16 cellular contexts compared by ENCODE assay signal in genomic region chr4:91025240-91026173, GRCh38.
"Had no signal": no experiment of that assay in that cellular context is flagged by ENCODE, and none has a peak within 500 bp of the region (broad histone marks: within the 10 kb centered on the region; RNA-seq: fewer than 3 reads in every experiment).

No MANE protein-coding gene starts in this region.

- H3K27ac Mint-ChIP-seq: mesothelial cell of epicardium, natural killer cell had no signal

- H3K36me3 Mint-ChIP-seq: mesothelial cell of epicardium, natural killer cell had no signal

- H3K27ac ChIP-seq: heart right ventricle, right atrium auricular region, sigmoid colon, skin epidermis, stomach, thoracic aorta had no signal

- H3K27me3 ChIP-seq: heart right ventricle, right atrium auricular region, sigmoid colon, stomach had no signal

- H3K36me3 ChIP-seq: heart right ventricle, right atrium auricular region, sigmoid colon, stomach, thoracic aorta had no signal

- DNase-seq: effector memory CD4-positive, alpha-beta T cell; heart right ventricle; hypothalamus; islet precursor cell; mammary epithelial cell; natural killer cell; posterior cingulate gyrus; sigmoid colon; stimulated activated naive CD4-positive, alpha-beta T cell; stomach; substantia nigra; trophoblast cell had no signal

- H3K4me3 ChIP-seq: heart right ventricle, right atrium auricular region, sigmoid colon, skin epidermis, stomach, thoracic aorta had no signal

- H3K4me1 Mint-ChIP-seq: mesothelial cell of epicardium, natural killer cell had no signal

- H3K9me3 Mint-ChIP-seq: mesothelial cell of epicardium had no signal

- H3K4me1 ChIP-seq: right atrium auricular region, sigmoid colon, stomach had no signal

- H3K9me3 ChIP-seq: heart right ventricle, right atrium auricular region, sigmoid colon, stomach, thoracic aorta had no signal

- H3K4me3 Mint-ChIP-seq: mesothelial cell of epicardium, natural killer cell had no signal
